26 cellular contexts compared by ENCODE assay signal in genomic region chr1:27945020-27945419, GRCh38. TPM values are rescaled to one million over a fixed set of nuclear protein-coding genes. Genes with fewer than 3 reads are reported as not detected.
A peak's percentile ranks its signal among the peaks of the same experiment; 100 is the strongest.
DNase-seq lines count a peak whose midpoint lies in the region; ATAC-seq and TF ChIP-seq lines count a peak whose summit lies in the region.
"Had no signal": no experiment of that assay in that cellular context is flagged by ENCODE, and none has a peak within 500 bp of the region (broad histone marks: within the 10 kb centered on the region; RNA-seq: fewer than 3 reads in every experiment).

No MANE protein-coding gene starts in this region.

- TF ChIP-seq CTCF in endothelial cell (IDR thresholded peaks at IDR 0.05; ENCODE audit: unreplicated experiment): no peak

- no peak for DNase-seq in T-helper 2 cell treated with Interferon-gamma antibody and Interleukin-4, amounts not matched to agents 5 μg/mL and 100 μg/mL, for 36 hours (ENCODE audit: low spot score)
- DNase-seq in T-helper 2 cell (no peak), endothelial cell (ENCODE audit: low spot score) (no peak), superior temporal gyrus (ENCODE audit: extremely low spot score) (no peak)
- no peak for DNase-seq in CD4-positive, alpha-beta memory T cell
- no peak for DNase-seq in stimulated activated effector memory CD8-positive, alpha-beta T cell treated with anti-CD3 and anti-CD28 coated beads, Interleukin-12 subunit alpha, Interleukin-12 subunit beta, amount 100 ng/mL, for 72 hours (ENCODE audit: low spot score in 2 of 2)
- DNase-seq: 8988T; ACHN; BE2C; CD4-positive, alpha-beta T cell; COR-L47; DMS53; GOT3; HFFc6; IMR-90; KG1; MG63; NCI-H1105 treated with DMSO at 0.1 percent for 48 hours; NCI-H146; NCI-H1930; NCI-H2107; NCI-H524 treated with DMSO at 0.1 percent for 48 hours; NCI-H774 had no signal

- H3K36me3 ChIP-seq in CD4-positive, alpha-beta memory T cell (ENCODE audit: insufficient read depth, low read length): no peaks in the 10 kb centered on the region
- H3K36me3 ChIP-seq: BE2C, HAP-1, MG63 had no signal

- no peak overlapping the region for H3K27ac ChIP-seq in CD4-positive, alpha-beta memory T cell (ENCODE audit: low read depth, low read length)

- peaks cover 31% of the 10 kb centered on the region for H3K4me1 ChIP-seq in CD4-positive, alpha-beta memory T cell (ENCODE audit: insufficient read depth, low read length)
- H3K4me1 ChIP-seq: BE2C, HAP-1 had no signal

- peaks cover 20% of the 10 kb centered on the region for H3K4me1 Mint-ChIP-seq in T-helper 2 cell treated with Interferon-gamma antibody and Interleukin-4, amounts not matched to agents 5 μg/mL and 100 μg/mL, for 36 hours (ENCODE audit: low read depth)
- peaks cover 22 to 48% (median 32%) of the 10 kb centered on the region in 4 donors for H3K4me1 Mint-ChIP-seq in CD4-positive, alpha-beta memory T cell
- peaks cover 23% of the 10 kb centered on the region for H3K4me1 Mint-ChIP-seq in endothelial cell (ENCODE audit: unreplicated experiment)
- H3K4me1 Mint-ChIP-seq in stimulated activated effector memory CD8-positive, alpha-beta T cell treated with anti-CD3 and anti-CD28 coated beads, Interleukin-12 subunit alpha, Interleukin-12 subunit beta, amount 100 ng/mL, for 72 hours: peaks cover 20% of the 10 kb centered on the region

- CTCF ChIA-PET in CD4-positive, alpha-beta memory T cell (lab: Charles Lee; ENCODE audit: partially characterized antibody): interaction anchor here (0.9 to 2.3 kb wide), 5 partner anchors 10 to 47 kb away, joined by 3 to 7 read pairs (median 5); partner anchors contain the start of gene XKR8

- H3K27ac Mint-ChIP-seq in T-helper 2 cell treated with Interferon-gamma antibody and Interleukin-4, amounts not matched to agents 5 μg/mL and 100 μg/mL, for 36 hours: peak overlapping the region; percentile 11
- H3K27ac Mint-ChIP-seq in CD4-positive, alpha-beta memory T cell: peak overlapping the region in 5 of 7 donors; percentile 48 to 82 (median 67)
- H3K27ac Mint-ChIP-seq in endothelial cell (ENCODE audit: unreplicated experiment): peak overlapping the region; percentile 64
- peak overlapping the region; percentile 64 for H3K27ac Mint-ChIP-seq in stimulated activated effector memory CD8-positive, alpha-beta T cell treated with anti-CD3 and anti-CD28 coated beads, Interleukin-12 subunit alpha, Interleukin-12 subunit beta, amount 100 ng/mL, for 72 hours
- H3K27ac Mint-ChIP-seq: HFFc6 had no signal

- no peaks in the 10 kb centered on the region for H3K9me3 ChIP-seq in CD4-positive, alpha-beta memory T cell (ENCODE audit: control insufficient read depth in 1 of 2, low read length in 2 of 2)
- H3K9me3 ChIP-seq: BE2C, HAP-1, MG63 had no signal

- no peaks in the 10 kb centered on the region for H3K27me3 ChIP-seq in CD4-positive, alpha-beta memory T cell (ENCODE audit: insufficient read depth, low read length)
- H3K27me3 ChIP-seq: BE2C, MG63 had no signal

- H3K27me3 Mint-ChIP-seq in T-helper 2 cell treated with Interferon-gamma antibody and Interleukin-4, amounts not matched to agents 5 μg/mL and 100 μg/mL, for 36 hours (ENCODE audit: low read depth): no peaks in the 10 kb centered on the region
- H3K27me3 Mint-ChIP-seq in CD4-positive, alpha-beta memory T cell: no peaks in the 10 kb centered on the region
- H3K27me3 Mint-ChIP-seq in endothelial cell (ENCODE audit: unreplicated experiment): peaks cover 6% of the 10 kb centered on the region
- H3K27me3 Mint-ChIP-seq: CD4-positive, alpha-beta T cell had no signal

- H3K36me3 Mint-ChIP-seq in T-helper 2 cell treated with Interferon-gamma antibody and Interleukin-4, amounts not matched to agents 5 μg/mL and 100 μg/mL, for 36 hours (ENCODE audit: low read depth): no peaks in the 10 kb centered on the region
- H3K36me3 Mint-ChIP-seq in CD4-positive, alpha-beta memory T cell: no peaks in the 10 kb centered on the region
- no peaks in the 10 kb centered on the region for H3K36me3 Mint-ChIP-seq in endothelial cell (ENCODE audit: low read depth, unreplicated experiment)
- no peaks in the 10 kb centered on the region for H3K36me3 Mint-ChIP-seq in stimulated activated effector memory CD8-positive, alpha-beta T cell treated with anti-CD3 and anti-CD28 coated beads, Interleukin-12 subunit alpha, Interleukin-12 subunit beta, amount 100 ng/mL, for 72 hours

- H3K4me3 Mint-ChIP-seq in T-helper 2 cell treated with Interferon-gamma antibody and Interleukin-4, amounts not matched to agents 5 μg/mL and 100 μg/mL, for 36 hours: no peak overlapping the region
- no peak overlapping the region for H3K4me3 Mint-ChIP-seq in CD4-positive, alpha-beta memory T cell
- H3K4me3 Mint-ChIP-seq in endothelial cell (ENCODE audit: unreplicated experiment): no peak overlapping the region
- no peak overlapping the region for H3K4me3 Mint-ChIP-seq in stimulated activated effector memory CD8-positive, alpha-beta T cell treated with anti-CD3 and anti-CD28 coated beads, Interleukin-12 subunit alpha, Interleukin-12 subunit beta, amount 100 ng/mL, for 72 hours
- H3K4me3 Mint-ChIP-seq: CD4-positive, alpha-beta T cell; HFFc6 had no signal

- no peak overlapping the region for H3K4me3 ChIP-seq in CD4-positive, alpha-beta memory T cell (ENCODE audit: low read length in 2 of 2)
- H3K4me3 ChIP-seq: HAP-1, MG63 had no signal

- no peak for ATAC-seq in stimulated activated effector memory CD8-positive, alpha-beta T cell treated with anti-CD3 and anti-CD28 coated beads, Interleukin-12 subunit alpha, Interleukin-12 subunit beta, amount 100 ng/mL, for 72 hours
- no peak for ATAC-seq in HG03025 (IDR thresholded peaks at IDR 0.05; ENCODE audit: low FRiP score, unreplicated experiment)
- ATAC-seq in GM18870 (IDR thresholded peaks at IDR 0.05; ENCODE audit: unreplicated experiment): no peak

- H3K9me3 Mint-ChIP-seq in T-helper 2 cell treated with Interferon-gamma antibody and Interleukin-4, amounts not matched to agents 5 μg/mL and 100 μg/mL, for 36 hours: no peaks in the 10 kb centered on the region
- H3K9me3 Mint-ChIP-seq in CD4-positive, alpha-beta memory T cell: no peaks in the 10 kb centered on the region
- H3K9me3 Mint-ChIP-seq in endothelial cell (ENCODE audit: unreplicated experiment): no peaks in the 10 kb centered on the region
- no peaks in the 10 kb centered on the region for H3K9me3 Mint-ChIP-seq in stimulated activated effector memory CD8-positive, alpha-beta T cell treated with anti-CD3 and anti-CD28 coated beads, Interleukin-12 subunit alpha, Interleukin-12 subunit beta, amount 100 ng/mL, for 72 hours
- H3K9me3 Mint-ChIP-seq: CD4-positive, alpha-beta T cell; HFFc6 had no signal

- POLR2A ChIA-PET in CD4-positive, alpha-beta memory T cell (lab: Charles Lee; ENCODE audit: partially characterized antibody): interaction anchor here (0.6 to 4.9 kb wide), 2 partner anchors 14 to 1237 kb away, joined by 3 to 41 read pairs; partner anchors contain the start of genes SRSF4 and XKR8

- intact Hi-C loops in CD4-positive, alpha-beta memory T cell (cut with micrococcal nuclease): no loop called here

RNA-seq across cellular contexts. Expression of gene SMPDL3B, which starts 10.2 kb away (rescaled TPM):
- not detected for total RNA-seq in CD4-positive, alpha-beta memory T cell
- not detected for polyA plus RNA-seq in CD4-positive, alpha-beta memory T cell
- total RNA-seq in endothelial cell (ENCODE audit: unreplicated experiment): 3.3 TPM
- total RNA-seq: CD4-positive, alpha-beta T cell; HFFc6; IMR-90 had no signal
- polyA plus RNA-seq: IMR-90 had no signal

RNA-seq across cellular contexts. Expression of gene XKR8, which starts 14.8 kb away (rescaled TPM):
- total RNA-seq in CD4-positive, alpha-beta memory T cell: 10 to 100 TPM; 13.1 to 14.5 TPM
- polyA plus RNA-seq in CD4-positive, alpha-beta memory T cell: 10 to 100 TPM; 18.9 to 24.7 TPM
- 20.1 TPM for total RNA-seq in endothelial cell (ENCODE audit: unreplicated experiment)

RNA-seq across cellular contexts. Expression of gene RPA2, which starts 30.6 kb away (rescaled TPM):
- 10 to 100 TPM; 60.5 to 66.1 TPM for total RNA-seq in CD4-positive, alpha-beta memory T cell
- polyA plus RNA-seq in CD4-positive, alpha-beta memory T cell: 100 to 1,000 TPM; 189 to 259 TPM
- total RNA-seq in endothelial cell (ENCODE audit: unreplicated experiment): 34.6 TPM

Comparison
In these comparisons a context has a peak if more than half of its experiments do, and no peak if none do; other contexts are left out.
1. H3K27ac Mint-ChIP-seq: peak in every context shown above with its lines; median percentile 67 in CD4-positive, alpha-beta memory T cell; 64 in endothelial cell; 64 in stimulated activated effector memory CD8-positive, alpha-beta T cell treated with anti-CD3 and anti-CD28 coated beads, Interleukin-12 subunit alpha, Interleukin-12 subunit beta, amount 100 ng/mL, for 72 hours; 11 in T-helper 2 cell treated with Interferon-gamma antibody and Interleukin-4, amounts not matched to agents 5 μg/mL and 100 μg/mL, for 36 hours.